22 cellular contexts compared by ENCODE assay signal in the genomic region with DNA sequence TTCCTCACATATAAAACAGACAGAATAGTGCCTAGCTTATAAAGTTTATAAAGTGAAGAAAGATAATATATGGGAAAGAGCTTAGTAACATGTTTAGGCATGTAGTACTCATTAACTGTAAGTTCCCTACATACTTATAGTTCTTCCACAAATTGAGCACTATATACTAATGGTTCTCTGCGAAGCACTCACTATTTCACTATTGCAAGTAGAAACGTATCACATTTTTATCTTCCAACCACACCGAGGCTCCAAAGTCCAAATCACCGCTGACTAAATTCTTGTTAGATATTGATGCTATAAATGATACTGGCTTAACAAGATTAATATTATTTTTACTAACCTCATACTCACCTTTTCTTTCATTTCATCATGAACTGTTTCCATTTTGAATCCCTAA.
DNase-seq lines count a peak whose midpoint lies in the region; ATAC-seq, FAIRE-seq and TF ChIP-seq lines count a peak whose summit lies in the region.
"Had no signal": no experiment of that assay in that cellular context is flagged by ENCODE, and none has a peak within 500 bp of the region (broad histone marks: within the 10 kb centered on the region; RNA-seq: fewer than 3 reads in every experiment).

No MANE protein-coding gene starts in this region.

- H3K9me3 Mint-ChIP-seq in CD8-positive, alpha-beta T cell = no peaks in the 10 kb centered on the region
- no peaks in the 10 kb centered on the region for H3K9me3 Mint-ChIP-seq in natural killer cell
- H3K9me3 Mint-ChIP-seq: activated CD4-positive, alpha-beta memory T cell treated with anti-CD3 and anti-CD28 coated beads, Interleukin-2, amount 10 ng/mL, durations not matched to agents 7 days and 5 days; naive thymus-derived CD4-positive, alpha-beta T cell; stimulated activated naive B cell treated with anti-CD40 and anti-IgM and Interleukin-4, amounts not matched to agents 10 μg/mL and 1 μg/mL and 100 μg/mL, for 72 hours had no signal

- H3K79me2 ChIP-seq in PC-9 (ENCODE audit: low read depth) (peaks cover 73% of the 10 kb centered on the region), parathyroid adenoma (peaks cover 20% of the 10 kb centered on the region)

- H3K27ac Mint-ChIP-seq in CD8-positive, alpha-beta T cell = peak overlapping the region; percentile 11
- no peak overlapping the region for H3K27ac Mint-ChIP-seq in natural killer cell
- H3K27ac Mint-ChIP-seq: activated CD4-positive, alpha-beta memory T cell treated with anti-CD3 and anti-CD28 coated beads, Interleukin-2, amount 10 ng/mL, durations not matched to agents 7 days and 5 days had no signal

- no peak overlapping the region for H3K9ac ChIP-seq in parathyroid adenoma

- no peak for TF ChIP-seq CTCF in CD8-positive, alpha-beta T cell (IDR thresholded peaks at IDR 0.05)
- no peak for TF ChIP-seq CTCF in PC-9 (conservative IDR thresholded peaks at IDR 0.05)
- TF ChIP-seq CTCF in foreskin keratinocyte (conservative IDR thresholded peaks at IDR 0.05) = peak; percentile 34
- TF ChIP-seq CTCF in parathyroid adenoma (IDR thresholded peaks at IDR 0.05) = no peak
- TF ChIP-seq CTCF in natural killer cell (IDR thresholded peaks at IDR 0.05) = no peak

- CTCF ChIA-PET in CD8-positive, alpha-beta T cell (lab: Charles Lee) = no interaction called here
- CTCF ChIA-PET in PC-9 (lab: Charles Lee) = interaction anchor here (1.0 kb wide), 1 partner anchor 114 kb away, joined by 4 read pairs; no protein-coding TSS in a partner anchor

- H3K4me2 ChIP-seq in PC-9 (peak overlapping the region; percentile 15; the same call in 1 of the 2 replicates), parathyroid adenoma (ENCODE audit: low read length) (peak overlapping the region; percentile 31)

- intact Hi-C loops in CD8-positive, alpha-beta T cell (cut with DNase I, micrococcal nuclease) = no loop called here
- intact Hi-C loops in PC-9 (cut with micrococcal nuclease; ENCODE audit: unreplicated experiment) = no loop called here
- intact Hi-C loops in natural killer cell (cut with micrococcal nuclease) = no loop called here

- no peak overlapping the region for H3K4me3 ChIP-seq in CD8-positive, alpha-beta T cell (ENCODE audit: low read depth, low read length)
- H3K4me3 ChIP-seq in PC-9 = no peak overlapping the region
- no peak overlapping the region for H3K4me3 ChIP-seq in parathyroid adenoma (ENCODE audit: low read depth, low read length)
- H3K4me3 ChIP-seq: SJSA1, suprapubic skin had no signal

- H3K27ac ChIP-seq in CD8-positive, alpha-beta T cell (ENCODE audit: low read depth, low read length) = no peak overlapping the region
- H3K27ac ChIP-seq in PC-9 (0 out of 2 replicates have a peak overlapping the region, but pooled peaks have one; percentile 15), foreskin keratinocyte (peak overlapping the region; percentile 5), parathyroid adenoma (no peak overlapping the region)
- H3K27ac ChIP-seq: SJSA1, suprapubic skin had no signal

- no peaks in the 10 kb centered on the region for H3K9me2 ChIP-seq in PC-9 (ENCODE audit: insufficient read depth)

- POLR2A ChIA-PET in CD8-positive, alpha-beta T cell (lab: Charles Lee) = interaction anchor here (0.6 to 0.8 kb wide), 2 partner anchors 16 to 273 kb away, joined by 3 read pairs; no protein-coding TSS in a partner anchor
- POLR2A ChIA-PET in PC-9 (lab: Charles Lee; ENCODE audit: unreplicated experiment) = interaction anchor here (1.1 kb wide), 1 partner anchor 61 kb away, joined by 7 read pairs; a partner anchor contains a TSS

- no peak for ATAC-seq in CD8-positive, alpha-beta T cell
- ATAC-seq in foreskin keratinocyte (peak; percentile 50), natural killer cell (no peak)
- ATAC-seq: naive thymus-derived CD4-positive, alpha-beta T cell; stimulated activated naive B cell treated with anti-CD40 and anti-IgM and Interleukin-4, amounts not matched to agents 10 μg/mL and 1 μg/mL and 100 μg/mL, for 72 hours had no signal

- H3K4me1 ChIP-seq in CD8-positive, alpha-beta T cell (ENCODE audit: insufficient read depth, low read length) = no peaks in the 10 kb centered on the region
- peaks cover 20% of the 10 kb centered on the region for H3K4me1 ChIP-seq in PC-9 (replicated peaks; ENCODE audit: insufficient read depth)
- peaks cover 14% of the 10 kb centered on the region for H3K4me1 ChIP-seq in foreskin keratinocyte
- peaks cover 6% of the 10 kb centered on the region for H3K4me1 ChIP-seq in parathyroid adenoma
- H3K4me1 ChIP-seq: SJSA1 had no signal

- no peaks in the 10 kb centered on the region for H3K27me3 Mint-ChIP-seq in CD8-positive, alpha-beta T cell (ENCODE audit: low read depth)
- no peaks in the 10 kb centered on the region for H3K27me3 Mint-ChIP-seq in natural killer cell (ENCODE audit: low read depth in 2 of 2)
- H3K27me3 Mint-ChIP-seq: activated CD4-positive, alpha-beta memory T cell treated with anti-CD3 and anti-CD28 coated beads, Interleukin-2, amount 10 ng/mL, durations not matched to agents 7 days and 5 days; naive thymus-derived CD4-positive, alpha-beta T cell; stimulated activated naive B cell treated with anti-CD40 and anti-IgM and Interleukin-4, amounts not matched to agents 10 μg/mL and 1 μg/mL and 100 μg/mL, for 72 hours had no signal

- H3K4me3 Mint-ChIP-seq in CD8-positive, alpha-beta T cell = no peak overlapping the region
- H3K4me3 Mint-ChIP-seq in natural killer cell = no peak overlapping the region
- H3K4me3 Mint-ChIP-seq: activated CD4-positive, alpha-beta memory T cell treated with anti-CD3 and anti-CD28 coated beads, Interleukin-2, amount 10 ng/mL, durations not matched to agents 7 days and 5 days; naive thymus-derived CD4-positive, alpha-beta T cell; stimulated activated naive B cell treated with anti-CD40 and anti-IgM and Interleukin-4, amounts not matched to agents 10 μg/mL and 1 μg/mL and 100 μg/mL, for 72 hours had no signal

- no peaks in the 10 kb centered on the region for H3K36me3 ChIP-seq in CD8-positive, alpha-beta T cell (ENCODE audit: insufficient read depth, low read length)
- H3K36me3 ChIP-seq in PC-9 (ENCODE audit: low read depth) (no peaks in the 10 kb centered on the region), parathyroid adenoma (ENCODE audit: control insufficient read depth, insufficient read depth, low read length) (no peaks in the 10 kb centered on the region)
- H3K36me3 ChIP-seq: SJSA1, suprapubic skin had no signal

- H4K20me1 ChIP-seq in PC-9 (ENCODE audit: insufficient read depth) = peaks cover 30% of the 10 kb centered on the region

- H3K36me3 Mint-ChIP-seq in CD8-positive, alpha-beta T cell = no peaks in the 10 kb centered on the region
- no peaks in the 10 kb centered on the region for H3K36me3 Mint-ChIP-seq in natural killer cell

- peaks cover 52% of the 10 kb centered on the region for H3K4me1 Mint-ChIP-seq in CD8-positive, alpha-beta T cell (ENCODE audit: low read depth)
- peaks cover 29 to 47% of the 10 kb centered on the region in 2 donors for H3K4me1 Mint-ChIP-seq in natural killer cell

- FAIRE-seq in urothelium cell line (lab: Jason Lieb, UNC) = no peak
- FAIRE-seq: TTC549 had no signal

- H3F3A ChIP-seq in PC-9 (ENCODE audit: insufficient read depth, low read depth) = peaks cover 12% of the 10 kb centered on the region; the same call in 1 of the 2 replicates

- H2AFZ ChIP-seq in PC-9 (no peak overlapping the region), parathyroid adenoma (no peak overlapping the region)

- H3K9me3 ChIP-seq in CD8-positive, alpha-beta T cell (ENCODE audit: low read length) = no peaks in the 10 kb centered on the region
- H3K9me3 ChIP-seq in PC-9 (ENCODE audit: insufficient read depth, low read depth) (no peaks in the 10 kb centered on the region), parathyroid adenoma (ENCODE audit: control insufficient read depth, low read length) (no peaks in the 10 kb centered on the region)
- H3K9me3 ChIP-seq: SJSA1, suprapubic skin had no signal

- H3K27me3 ChIP-seq in CD8-positive, alpha-beta T cell (ENCODE audit: insufficient read depth, low read length) = no peaks in the 10 kb centered on the region
- no peaks in the 10 kb centered on the region for H3K27me3 ChIP-seq in PC-9 (ENCODE audit: insufficient read depth, low read depth)
- no peaks in the 10 kb centered on the region for H3K27me3 ChIP-seq in foreskin keratinocyte
- H3K27me3 ChIP-seq in parathyroid adenoma (ENCODE audit: control insufficient read depth, insufficient read depth, low read length) = no peaks in the 10 kb centered on the region
- H3K27me3 ChIP-seq: SJSA1, suprapubic skin had no signal

- no peak for DNase-seq in CD8-positive, alpha-beta T cell
- DNase-seq in PC-9 (no peak), foreskin keratinocyte (peak; percentile 47 to 72), cortex of kidney (lab: John Stamatoyannopoulos, UW) (no peak), urothelium cell line (ENCODE audit: low spot score) (no peak), natural killer cell (no peak)
- DNase-seq: activated CD4-positive, alpha-beta memory T cell treated with anti-CD3 and anti-CD28 coated beads, Interleukin-2, amount 10 ng/mL, durations not matched to agents 7 days and 5 days; activated CD4-positive, CD25-positive, alpha-beta regulatory T cell treated with anti-CD3 and anti-CD28 coated beads, Interleukin-2, amount 50 U/mL, for 72 hours; activated effector memory CD4-positive, alpha-beta T cell treated with anti-CD3 and anti-CD28 coated beads, Interleukin-2, amount 50 U/mL, for 16 hours; effector CD8-positive, alpha-beta T cell; foreskin melanocyte; islet precursor cell; naive thymus-derived CD4-positive, alpha-beta T cell; NCI-H1105; NCI-H2081; retina; stimulated activated CD4-positive, alpha-beta T cell treated with anti-CD3 and anti-CD28 coated beads, Interleukin-4, amount 100 ng/mL, for 1 hour; stimulated activated naive B cell treated with anti-CD40 and anti-IgM and Interleukin-4, amounts not matched to agents 10 μg/mL and 1 μg/mL and 100 μg/mL, for 72 hours had no signal

- BruUV-seq in PC-9 (replicated peaks; lab: Mats Ljungman, UMichigan) = no TSS peak

Comparison
In these comparisons a context has a peak if more than half of its experiments do, and no peak if none do; other contexts are left out.
1. DNase-seq: peak in foreskin keratinocyte (2 of 2); none in CD8-positive, alpha-beta T cell (0 of 7), PC-9 (0 of 2), cortex of kidney (single experiment), urothelium cell line (single experiment) and natural killer cell (single experiment).
2. H3K27ac ChIP-seq: peak in PC-9 (single experiment) and foreskin keratinocyte (single experiment); none in CD8-positive, alpha-beta T cell (single experiment) and parathyroid adenoma (single experiment).